9 cellular contexts compared by ENCODE assay signal in the genomic region with DNA sequence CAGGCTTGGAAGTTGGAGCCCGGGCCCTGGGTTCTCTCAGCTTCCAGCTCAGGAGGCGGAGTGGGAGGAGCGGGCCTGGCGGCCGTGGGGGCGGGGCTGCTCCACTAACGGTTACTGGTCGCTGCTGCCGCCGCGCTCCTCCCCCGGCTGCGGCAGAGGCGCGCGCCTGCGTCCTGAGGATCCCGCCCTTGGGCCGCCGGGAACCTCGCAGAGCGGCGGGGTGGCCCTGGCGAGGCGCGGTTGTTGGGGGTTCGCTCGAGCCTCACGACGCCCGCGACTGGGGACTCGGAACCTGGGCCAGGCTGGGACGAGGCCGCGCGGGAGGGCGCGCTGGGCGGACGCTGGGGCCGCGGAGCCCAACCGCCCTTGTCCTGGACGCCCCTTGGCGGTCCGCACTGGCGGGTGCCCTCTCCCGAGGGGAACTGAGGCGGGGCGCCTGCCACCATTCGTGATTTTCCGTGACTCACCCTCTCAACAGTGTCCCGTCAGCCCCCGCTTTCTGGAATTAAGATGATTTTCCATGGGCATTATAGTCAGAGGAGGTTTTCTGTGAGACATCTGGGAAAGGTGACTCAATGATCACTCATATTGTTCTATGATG. TPM values are rescaled to one million over a fixed set of nuclear protein-coding genes. Genes with fewer than 3 reads are reported as not detected.
DNase-seq lines count a peak whose midpoint lies in the region; ATAC-seq lines count a peak whose summit lies in the region.
"Had no signal": no experiment of that assay in that cellular context is flagged by ENCODE, and none has a peak within 500 bp of the region (broad histone marks: within the 10 kb centered on the region; RNA-seq: fewer than 3 reads in every experiment).

No MANE protein-coding gene starts in this region.

- peaks cover 37% of the 10 kb centered on the region for H3K27me3 Mint-ChIP-seq in activated CD4-positive, alpha-beta memory T cell treated with anti-CD3 and anti-CD28 coated beads for 36 hours
- peaks cover 2% of the 10 kb centered on the region for H3K27me3 Mint-ChIP-seq in activated CD4-positive, alpha-beta memory T cell treated with anti-CD3 and anti-CD28 coated beads, Interleukin-2, amount 10 ng/mL, durations not matched to agents 7 days and 5 days

- H3K4me2 ChIP-seq in mesenchymal stem cell (ENCODE audit: low read length, poor library complexity, severe bottlenecking) = peak overlapping the region; percentile 71

- no peak overlapping the region for H3K4me3 Mint-ChIP-seq in activated CD4-positive, alpha-beta memory T cell treated with anti-CD3 and anti-CD28 coated beads for 36 hours
- no peak overlapping the region for H3K4me3 Mint-ChIP-seq in activated CD4-positive, alpha-beta memory T cell treated with anti-CD3 and anti-CD28 coated beads, Interleukin-2, amount 10 ng/mL, durations not matched to agents 7 days and 5 days

- H3K9me3 Mint-ChIP-seq in activated CD4-positive, alpha-beta memory T cell treated with anti-CD3 and anti-CD28 coated beads for 36 hours = peaks cover 2% of the 10 kb centered on the region
- no peaks in the 10 kb centered on the region for H3K9me3 Mint-ChIP-seq in activated CD4-positive, alpha-beta memory T cell treated with anti-CD3 and anti-CD28 coated beads, Interleukin-2, amount 10 ng/mL, durations not matched to agents 7 days and 5 days

- no peak overlapping the region for H3K14ac ChIP-seq in mesenchymal stem cell (ENCODE audit: low read length in 2 of 2)

- no peak overlapping the region for H4K91ac ChIP-seq in mesenchymal stem cell (ENCODE audit: low read length)

- H2AK5ac ChIP-seq in mesenchymal stem cell (ENCODE audit: low read length, severe bottlenecking) = no peak overlapping the region

- H2AFZ ChIP-seq in mesenchymal stem cell (ENCODE audit: low read depth, low read length) = no peak overlapping the region

- peak overlapping the region; percentile 60 to 65 for H3K4me3 ChIP-seq in mesenchymal stem cell (ENCODE audit: insufficient read depth in 1 of 2, low read depth in 1 of 2, low read length in 2 of 2)

- POLR2A ChIA-PET in activated CD4-positive, alpha-beta memory T cell treated with anti-CD3 and anti-CD28 coated beads for 36 hours (lab: Charles Lee) = no interaction called here
- POLR2A ChIA-PET in activated CD4-positive, alpha-beta memory T cell treated with anti-CD3 and anti-CD28 coated beads, Interleukin-2, amount 10 ng/mL, durations not matched to agents 7 days and 5 days (lab: Charles Lee) = no interaction called here

- CTCF ChIA-PET in activated CD4-positive, alpha-beta memory T cell treated with anti-CD3 and anti-CD28 coated beads for 36 hours (lab: Charles Lee) = no interaction called here
- CTCF ChIA-PET in activated CD4-positive, alpha-beta memory T cell treated with anti-CD3 and anti-CD28 coated beads, Interleukin-2, amount 10 ng/mL, durations not matched to agents 7 days and 5 days (lab: Charles Lee) = no interaction called here

- H4K8ac ChIP-seq in mesenchymal stem cell (ENCODE audit: low read length) = no peak overlapping the region

- no peaks in the 10 kb centered on the region for H3K4me1 Mint-ChIP-seq in activated CD4-positive, alpha-beta memory T cell treated with anti-CD3 and anti-CD28 coated beads for 36 hours (ENCODE audit: low read depth)
- H3K4me1 Mint-ChIP-seq in activated CD4-positive, alpha-beta memory T cell treated with anti-CD3 and anti-CD28 coated beads, Interleukin-2, amount 10 ng/mL, durations not matched to agents 7 days and 5 days = no peaks in the 10 kb centered on the region

- no peak overlapping the region for H3K23ac ChIP-seq in mesenchymal stem cell (ENCODE audit: low read length in 2 of 2)

- ATAC-seq in HG03039 (IDR thresholded peaks at IDR 0.05; ENCODE audit: unreplicated experiment) = no peak
- ATAC-seq in HG02852 (IDR thresholded peaks at IDR 0.05; ENCODE audit: unreplicated experiment) = no peak
- no peak for ATAC-seq in GM18519 (IDR thresholded peaks at IDR 0.05; ENCODE audit: low FRiP score, unreplicated experiment)

- H3K79me1 ChIP-seq in mesenchymal stem cell (replicated peaks; ENCODE audit: low read length, poor library complexity, severe bottlenecking) = no peaks in the 10 kb centered on the region

- no peak overlapping the region for H2BK5ac ChIP-seq in mesenchymal stem cell (ENCODE audit: low read depth, low read length, poor library complexity, severe bottlenecking)

- 9% methylated on average over 45 of the region's 55 CpGs for WGBS in mesenchymal stem cell

- no peaks in the 10 kb centered on the region for H3K36me3 ChIP-seq in mesenchymal stem cell (ENCODE audit: control insufficient read depth in 1 of 2, insufficient read depth in 2 of 2, low read depth in 1 of 2, low read length in 2 of 2)

- H3K18ac ChIP-seq in mesenchymal stem cell (ENCODE audit: low read depth in 1 of 2, low read length in 2 of 2) = no peak overlapping the region

- peak; percentile 37 for DNase-seq in activated CD4-positive, alpha-beta memory T cell treated with anti-CD3 and anti-CD28 coated beads for 36 hours
- DNase-seq in activated CD4-positive, alpha-beta memory T cell treated with anti-CD3 and anti-CD28 coated beads, Interleukin-2, amount 10 ng/mL, durations not matched to agents 7 days and 5 days = no peak
- DNase-seq in cerebellum (ENCODE audit: low spot score) (peak; percentile 2), mesenchymal stem cell (no peak)
- peak; percentile 15 to 28 for DNase-seq in stimulated activated CD8-positive, alpha-beta memory T cell treated with anti-CD3 and anti-CD28 coated beads, Interleukin-7, amount 100 ng/mL, for 48 hours (ENCODE audit: extremely low read depth in 1 of 2, low read depth in 1 of 2)

- H3K27ac Mint-ChIP-seq in activated CD4-positive, alpha-beta memory T cell treated with anti-CD3 and anti-CD28 coated beads for 36 hours = no peak overlapping the region
- H3K27ac Mint-ChIP-seq in activated CD4-positive, alpha-beta memory T cell treated with anti-CD3 and anti-CD28 coated beads, Interleukin-2, amount 10 ng/mL, durations not matched to agents 7 days and 5 days = no peak overlapping the region

- H2BK120ac ChIP-seq in mesenchymal stem cell (ENCODE audit: low read depth, low read length) = no peak overlapping the region

- H3K4me1 ChIP-seq in mesenchymal stem cell (ENCODE audit: control insufficient read depth, insufficient read depth, low read depth, low read length) = peaks cover 5% of the 10 kb centered on the region

- H3K9me3 ChIP-seq in mesenchymal stem cell (ENCODE audit: control insufficient read depth, low read length) = no peaks in the 10 kb centered on the region

- no peaks in the 10 kb centered on the region for H3K36me3 Mint-ChIP-seq in activated CD4-positive, alpha-beta memory T cell treated with anti-CD3 and anti-CD28 coated beads for 36 hours
- no peaks in the 10 kb centered on the region for H3K36me3 Mint-ChIP-seq in activated CD4-positive, alpha-beta memory T cell treated with anti-CD3 and anti-CD28 coated beads, Interleukin-2, amount 10 ng/mL, durations not matched to agents 7 days and 5 days (ENCODE audit: low read depth)

- intact Hi-C loops in activated CD4-positive, alpha-beta memory T cell treated with anti-CD3 and anti-CD28 coated beads for 36 hours (cut with micrococcal nuclease) = no loop called here

- H3K27ac ChIP-seq in mesenchymal stem cell (ENCODE audit: low read length, poor library complexity, severe bottlenecking) = no peak overlapping the region

- no peak overlapping the region for H2BK15ac ChIP-seq in mesenchymal stem cell (ENCODE audit: low read depth, poor library complexity, severe bottlenecking)

- H3K4ac ChIP-seq in mesenchymal stem cell (ENCODE audit: low read depth in 1 of 2, low read length in 2 of 2) = no peak overlapping the region

- H3K9ac ChIP-seq in mesenchymal stem cell (ENCODE audit: low read length) = peak overlapping the region; percentile 84

- no peak overlapping the region for H2BK12ac ChIP-seq in mesenchymal stem cell (ENCODE audit: low read length in 2 of 2)

- H3K27me3 ChIP-seq in mesenchymal stem cell (ENCODE audit: control insufficient read depth in 1 of 2, insufficient read depth in 1 of 2, low read length in 2 of 2) = no peaks in the 10 kb centered on the region

RNA-seq across cellular contexts. Expression of a gene that starts 34.1 kb away (rescaled TPM):
- not detected for total RNA-seq in activated CD4-positive, alpha-beta memory T cell treated with anti-CD3 and anti-CD28 coated beads for 36 hours
- not detected for total RNA-seq in activated CD4-positive, alpha-beta memory T cell treated with anti-CD3 and anti-CD28 coated beads, Interleukin-2, amount 10 ng/mL, durations not matched to agents 7 days and 5 days
- total RNA-seq in cerebellum = not detected
- polyA plus RNA-seq in mesenchymal stem cell (2013, experiment 1 of 2) = not detected
- not detected for polyA plus RNA-seq in mesenchymal stem cell (2013, experiment 2 of 2)
- total RNA-seq: M059J had no signal

RNA-seq across cellular contexts. Expression of a gene that starts 40.1 kb away (rescaled TPM):
- not detected for total RNA-seq in activated CD4-positive, alpha-beta memory T cell treated with anti-CD3 and anti-CD28 coated beads for 36 hours
- not detected for total RNA-seq in activated CD4-positive, alpha-beta memory T cell treated with anti-CD3 and anti-CD28 coated beads, Interleukin-2, amount 10 ng/mL, durations not matched to agents 7 days and 5 days
- not detected for total RNA-seq in cerebellum
- not detected for polyA plus RNA-seq in mesenchymal stem cell (2013, experiment 1 of 2)
- not detected for polyA plus RNA-seq in mesenchymal stem cell (2013, experiment 2 of 2)
- total RNA-seq: M059J had no signal

RNA-seq across cellular contexts. Expression of a gene that starts 51.3 kb away (rescaled TPM):
- total RNA-seq in activated CD4-positive, alpha-beta memory T cell treated with anti-CD3 and anti-CD28 coated beads for 36 hours = not detected
- not detected for total RNA-seq in activated CD4-positive, alpha-beta memory T cell treated with anti-CD3 and anti-CD28 coated beads, Interleukin-2, amount 10 ng/mL, durations not matched to agents 7 days and 5 days
- total RNA-seq in cerebellum = not detected
- polyA plus RNA-seq in mesenchymal stem cell (2013, experiment 1 of 2) = not detected
- polyA plus RNA-seq in mesenchymal stem cell (2013, experiment 2 of 2) = not detected
- total RNA-seq: M059J had no signal

Comparison
In these comparisons a context has a peak if more than half of its experiments do, and no peak if none do; other contexts are left out.
1. DNase-seq: peak in activated CD4-positive, alpha-beta memory T cell treated with anti-CD3 and anti-CD28 coated beads for 36 hours (single experiment), cerebellum (single experiment) and stimulated activated CD8-positive, alpha-beta memory T cell treated with anti-CD3 and anti-CD28 coated beads, Interleukin-7, amount 100 ng/mL, for 48 hours (2 of 2); none in activated CD4-positive, alpha-beta memory T cell treated with anti-CD3 and anti-CD28 coated beads, Interleukin-2, amount 10 ng/mL, durations not matched to agents 7 days and 5 days (single experiment) and mesenchymal stem cell (single experiment).